In the genomic region with DNA sequence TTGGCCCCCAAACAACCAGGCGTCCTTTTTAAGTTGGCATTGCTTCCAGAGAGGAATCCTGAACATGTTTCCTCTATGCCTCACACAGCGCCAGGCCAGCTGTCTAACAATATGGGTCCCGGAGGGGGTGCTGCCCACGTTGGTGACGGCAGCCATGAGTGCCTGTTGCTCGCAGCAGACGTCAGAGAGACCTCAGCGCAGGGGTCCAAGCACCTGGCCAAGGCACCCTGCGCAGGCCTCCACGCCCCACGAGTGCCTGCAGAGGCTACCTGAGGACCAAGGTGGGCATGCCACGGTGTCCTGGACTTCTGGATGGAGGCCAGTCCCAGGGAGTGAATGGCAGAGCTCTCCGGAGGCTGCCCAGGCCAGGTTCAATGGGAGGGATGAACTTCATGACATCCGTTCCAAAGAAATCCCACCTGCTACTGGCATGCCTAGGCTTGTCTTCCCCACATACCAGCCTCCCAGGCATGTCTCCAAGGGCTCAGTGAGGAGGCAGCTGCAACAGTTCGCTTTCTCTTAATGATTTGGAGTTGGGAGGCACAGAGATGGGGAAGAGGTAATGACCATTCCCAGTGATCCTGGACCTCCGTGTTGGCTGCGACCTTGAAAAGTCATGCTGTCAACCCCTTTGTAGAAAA, we compare ENCODE assay signal across 9 cellular contexts. TPM values are rescaled to one million over a fixed set of nuclear protein-coding genes. Genes with fewer than 3 reads are reported as not detected.
DNase-seq lines count a peak whose midpoint lies in the region; ATAC-seq, FAIRE-seq and TF ChIP-seq lines count a peak whose summit lies in the region.
"Had no signal": no experiment of that assay in that cellular context is flagged by ENCODE, and none has a peak within 500 bp of the region (broad histone marks: within the 10 kb centered on the region; RNA-seq: fewer than 3 reads in every experiment).

No MANE protein-coding gene starts in this region.

- H4K20me1 ChIP-seq in PC-9 (ENCODE audit: insufficient read depth) = no peaks in the 10 kb centered on the region

- no peaks in the 10 kb centered on the region for H3K4me1 ChIP-seq in PC-9 (replicated peaks; ENCODE audit: insufficient read depth)

- H3K27ac Mint-ChIP-seq in stimulated activated memory B cell treated with anti-CD40 and anti-IgM and Interleukin-4, amounts not matched to agents 10 μg/mL and 1 μg/mL and 100 μg/mL, for 72 hours = peak overlapping the region; percentile 88

- no peaks in the 10 kb centered on the region for H3K9me3 ChIP-seq in PC-9 (ENCODE audit: insufficient read depth, low read depth)

- H3K27ac ChIP-seq in RWPE1 = peak overlapping the region; percentile 93
- no peak overlapping the region for H3K27ac ChIP-seq in PC-9
- H3K27ac ChIP-seq: 22Rv1 had no signal

- H3K79me2 ChIP-seq in PC-9 (ENCODE audit: low read depth) = no peaks in the 10 kb centered on the region

- no peaks in the 10 kb centered on the region for H3F3A ChIP-seq in PC-9 (ENCODE audit: insufficient read depth, low read depth)

- ATAC-seq in stimulated activated memory B cell treated with anti-CD40 and anti-IgM and Interleukin-4, amounts not matched to agents 10 μg/mL and 1 μg/mL and 100 μg/mL, for 72 hours = no peak
- ATAC-seq in GM21717 (IDR thresholded peaks at IDR 0.05; ENCODE audit: unreplicated experiment) = no peak

- DNase-seq in DMS53 (lab: John Stamatoyannopoulos, UW) (peak; percentile 18), DMS53 treated with DMSO at 0.1 percent for 48 hours (lab: John Stamatoyannopoulos, UW; ENCODE audit: unreplicated experiment) (no peak), RWPE1 (ENCODE audit: low spot score) (peak; percentile 74), glomerular visceral epithelial cell (ENCODE audit: extremely low spot score) (peak; percentile 85), H54 (ENCODE audit: insufficient read length, low spot score) (no peak), PC-9 (no peak)

- H3K27me3 ChIP-seq in PC-9 (ENCODE audit: insufficient read depth, low read depth) = peaks cover 17% of the 10 kb centered on the region; the same call in 1 of the 2 replicates

- peaks cover 50% of the 10 kb centered on the region for H3K4me1 Mint-ChIP-seq in stimulated activated memory B cell treated with anti-CD40 and anti-IgM and Interleukin-4, amounts not matched to agents 10 μg/mL and 1 μg/mL and 100 μg/mL, for 72 hours

- H3K36me3 ChIP-seq in PC-9 (ENCODE audit: low read depth) = no peaks in the 10 kb centered on the region

- intact Hi-C loops in PC-9 (cut with micrococcal nuclease; ENCODE audit: unreplicated experiment) = no loop called here

- H3K4me2 ChIP-seq in PC-9 = no peak overlapping the region

- no peak for TF ChIP-seq CTCF in RWPE1 (conservative IDR thresholded peaks at IDR 0.05; ENCODE audit: low read depth)
- TF ChIP-seq CTCF in PC-9 (conservative IDR thresholded peaks at IDR 0.05) = no peak

- no peak overlapping the region for H3K4me3 Mint-ChIP-seq in stimulated activated memory B cell treated with anti-CD40 and anti-IgM and Interleukin-4, amounts not matched to agents 10 μg/mL and 1 μg/mL and 100 μg/mL, for 72 hours

- no peaks in the 10 kb centered on the region for H3K9me2 ChIP-seq in PC-9 (ENCODE audit: insufficient read depth)

- CTCF ChIA-PET in RWPE1 (lab: Yijun Ruan, JAX) = interaction anchor here (0.6 to 0.7 kb wide), 2 partner anchors 245 to 524 kb away, joined by 3 read pairs; no protein-coding TSS in a partner anchor
- CTCF ChIA-PET in PC-9 (lab: Charles Lee) = no interaction called here

- TF ChIP-seq POLR2A in H54 (IDR thresholded peaks at IDR 0.05; ENCODE audit: low read depth, low read length) = no peak

- H3K9me3 Mint-ChIP-seq in stimulated activated memory B cell treated with anti-CD40 and anti-IgM and Interleukin-4, amounts not matched to agents 10 μg/mL and 1 μg/mL and 100 μg/mL, for 72 hours = no peaks in the 10 kb centered on the region

- POLR2A ChIA-PET in RWPE1 (lab: Yijun Ruan, JAX; ENCODE audit: low non-redundant PET) = no interaction called here
- POLR2A ChIA-PET in PC-9 (lab: Charles Lee; ENCODE audit: unreplicated experiment) = no interaction called here

- peaks cover 5% of the 10 kb centered on the region for H3K36me3 Mint-ChIP-seq in stimulated activated memory B cell treated with anti-CD40 and anti-IgM and Interleukin-4, amounts not matched to agents 10 μg/mL and 1 μg/mL and 100 μg/mL, for 72 hours

- no TSS peak for BruUV-seq in PC-9 (replicated peaks; lab: Mats Ljungman, UMichigan)

- H2AFZ ChIP-seq in PC-9 = no peak overlapping the region

- H3K4me3 ChIP-seq in PC-9 = no peak overlapping the region

- FAIRE-seq in H54 (lab: Jason Lieb, UNC) = no peak

- H3K27me3 Mint-ChIP-seq in stimulated activated memory B cell treated with anti-CD40 and anti-IgM and Interleukin-4, amounts not matched to agents 10 μg/mL and 1 μg/mL and 100 μg/mL, for 72 hours = no peaks in the 10 kb centered on the region

RNA-seq across cellular contexts. Expression of a gene that starts 11.6 kb away (rescaled TPM):
- 4.2 and 5.3 TPM in 2 replicates for total RNA-seq in PC-9 (2021)

Comparison
In these comparisons a context has a peak if more than half of its experiments do, and no peak if none do; other contexts are left out.
1. DNase-seq: peak in DMS53 (single experiment), RWPE1 (single experiment) and glomerular visceral epithelial cell (single experiment); none in DMS53 treated with DMSO at 0.1 percent for 48 hours (single experiment), H54 (single experiment) and PC-9 (0 of 2).